Comparison of ENCODE assay signal across 22 cellular contexts in genomic region chr10:43117777-43118583, GRCh38. TPM values are rescaled to one million over a fixed set of nuclear protein-coding genes. Genes with fewer than 3 reads are reported as not detected.
A peak's percentile ranks its signal among the peaks of the same experiment; 100 is the strongest.
DNase-seq lines count a peak whose midpoint lies in the region; ATAC-seq, FAIRE-seq and TF ChIP-seq lines count a peak whose summit lies in the region.
"Had no signal": no experiment of that assay in that cellular context is flagged by ENCODE, and none has a peak within 500 bp of the region (broad histone marks: within the 10 kb centered on the region; RNA-seq: fewer than 3 reads in every experiment).

No MANE protein-coding gene starts in this region.

- DNase-seq in activated naive CD4-positive, alpha-beta T cell treated with anti-CD3 and anti-CD28 coated beads, Interleukin-2, amount 10 ng/mL, durations not matched to agents 7 days and 5 days = no peak
- DNase-seq in activated naive CD4-positive, alpha-beta T cell treated with anti-CD3 and anti-CD28 coated beads for 36 hours = no peak
- DNase-seq in bronchial epithelial cell (ENCODE audit: low read depth) (no peak), neural crest cell (ENCODE audit: low read depth, low spot score) (no peak), urothelium cell line (ENCODE audit: low spot score) (no peak), type B pancreatic cell (ENCODE audit: extremely low spot score, unreplicated experiment) (no peak)
- no peak for DNase-seq in activated T-cell treated with anti-CD3 and anti-CD28 coated beads, Interleukin-2, amount 50 U/mL, for 72 hours
- DNase-seq: C1 segment of cervical spinal cord; DMS53; EL; NCI-H1105; NCI-H2081 treated with DMSO at 0.1 percent for 48 hours; NCI-H510A; NCI-H748 treated with DMSO at 0.1 percent for 48 hours; NK-92 treated with Interleukin-12 subunit alpha and Interleukin-12 subunit beta, amount 100 ng/mL, for 24 hours; Right ventricle myocardium superior had no signal

- CTCF ChIA-PET in activated naive CD4-positive, alpha-beta T cell treated with anti-CD3 and anti-CD28 coated beads, Interleukin-2, amount 10 ng/mL, durations not matched to agents 7 days and 5 days (lab: Charles Lee) = no interaction called here
- CTCF ChIA-PET in activated naive CD4-positive, alpha-beta T cell treated with anti-CD3 and anti-CD28 coated beads for 36 hours (lab: Charles Lee) = no interaction called here

- no peaks in the 10 kb centered on the region for H3K36me3 ChIP-seq in bronchial epithelial cell (ENCODE audit: control insufficient read depth, insufficient read depth, low read length)

- intact Hi-C loops in activated naive CD4-positive, alpha-beta T cell treated with anti-CD3 and anti-CD28 coated beads for 36 hours (cut with micrococcal nuclease) = no loop called here

- peaks cover 13% of the 10 kb centered on the region for H3K27me3 Mint-ChIP-seq in activated naive CD4-positive, alpha-beta T cell treated with anti-CD3 and anti-CD28 coated beads, Interleukin-2, amount 10 ng/mL, durations not matched to agents 7 days and 5 days
- H3K27me3 Mint-ChIP-seq in activated naive CD4-positive, alpha-beta T cell treated with anti-CD3 and anti-CD28 coated beads for 36 hours (ENCODE audit: low read depth) = no peaks in the 10 kb centered on the region
- H3K27me3 Mint-ChIP-seq in neural crest cell (ENCODE audit: low read depth) = no peaks in the 10 kb centered on the region
- H3K27me3 Mint-ChIP-seq in type B pancreatic cell = no peaks in the 10 kb centered on the region
- no peaks in the 10 kb centered on the region for H3K27me3 Mint-ChIP-seq in activated T-cell treated with anti-CD3 and anti-CD28 coated beads, Interleukin-2, amount 50 U/mL, for 72 hours (ENCODE audit: low read depth)

- H3K4me3 Mint-ChIP-seq in activated naive CD4-positive, alpha-beta T cell treated with anti-CD3 and anti-CD28 coated beads, Interleukin-2, amount 10 ng/mL, durations not matched to agents 7 days and 5 days = no peak overlapping the region
- no peak overlapping the region for H3K4me3 Mint-ChIP-seq in activated naive CD4-positive, alpha-beta T cell treated with anti-CD3 and anti-CD28 coated beads for 36 hours
- H3K4me3 Mint-ChIP-seq in neural crest cell = no peak overlapping the region
- H3K4me3 Mint-ChIP-seq in type B pancreatic cell = no peak overlapping the region
- H3K4me3 Mint-ChIP-seq in activated T-cell treated with anti-CD3 and anti-CD28 coated beads, Interleukin-2, amount 50 U/mL, for 72 hours = no peak overlapping the region
- H3K4me3 Mint-ChIP-seq: CD8-positive, alpha-beta memory T cell; GM23338 had no signal

- H3K4me1 Mint-ChIP-seq in activated naive CD4-positive, alpha-beta T cell treated with anti-CD3 and anti-CD28 coated beads, Interleukin-2, amount 10 ng/mL, durations not matched to agents 7 days and 5 days = peaks cover 43% of the 10 kb centered on the region
- peaks cover 16% of the 10 kb centered on the region for H3K4me1 Mint-ChIP-seq in activated naive CD4-positive, alpha-beta T cell treated with anti-CD3 and anti-CD28 coated beads for 36 hours (ENCODE audit: low read depth)
- H3K4me1 Mint-ChIP-seq in neural crest cell (peaks cover 17% of the 10 kb centered on the region), type B pancreatic cell (ENCODE audit: unreplicated experiment) (peaks cover 10% of the 10 kb centered on the region)
- peaks cover 29% of the 10 kb centered on the region for H3K4me1 Mint-ChIP-seq in activated T-cell treated with anti-CD3 and anti-CD28 coated beads, Interleukin-2, amount 50 U/mL, for 72 hours (ENCODE audit: low read depth)
- H3K4me1 Mint-ChIP-seq: GM23338 had no signal

- ATAC-seq in activated T-cell treated with anti-CD3 and anti-CD28 coated beads, Interleukin-2, amount 50 U/mL, for 72 hours (replicated peaks in 1 of 2) = no peak
- ATAC-seq: GM12878, GM23338, HCT116, K562 had no signal

- H3K27me3 ChIP-seq in bronchial epithelial cell (ENCODE audit: control insufficient read depth, insufficient read depth, low read length) = peaks cover 3% of the 10 kb centered on the region

- H3K27ac Mint-ChIP-seq in activated naive CD4-positive, alpha-beta T cell treated with anti-CD3 and anti-CD28 coated beads, Interleukin-2, amount 10 ng/mL, durations not matched to agents 7 days and 5 days = peak overlapping the region; percentile 9
- H3K27ac Mint-ChIP-seq in activated naive CD4-positive, alpha-beta T cell treated with anti-CD3 and anti-CD28 coated beads for 36 hours = no peak overlapping the region
- H3K27ac Mint-ChIP-seq in neural crest cell (ENCODE audit: unreplicated experiment) (peak overlapping the region; percentile 57), type B pancreatic cell (no peak overlapping the region)
- H3K27ac Mint-ChIP-seq in activated T-cell treated with anti-CD3 and anti-CD28 coated beads, Interleukin-2, amount 50 U/mL, for 72 hours = no peak overlapping the region
- H3K27ac Mint-ChIP-seq: GM23338 had no signal

- no peak for TF ChIP-seq CTCF in bronchial epithelial cell (IDR thresholded peaks at IDR 0.05; ENCODE audit: insufficient read depth, low read length, severe bottlenecking)
- TF ChIP-seq CTCF in neural crest cell (conservative IDR thresholded peaks at IDR 0.05) = no peak
- no peak for TF ChIP-seq CTCF in type B pancreatic cell (conservative IDR thresholded peaks at IDR 0.05)

- no peaks in the 10 kb centered on the region for H3K36me3 Mint-ChIP-seq in activated naive CD4-positive, alpha-beta T cell treated with anti-CD3 and anti-CD28 coated beads, Interleukin-2, amount 10 ng/mL, durations not matched to agents 7 days and 5 days
- H3K36me3 Mint-ChIP-seq in activated naive CD4-positive, alpha-beta T cell treated with anti-CD3 and anti-CD28 coated beads for 36 hours (ENCODE audit: low read depth) = no peaks in the 10 kb centered on the region
- H3K36me3 Mint-ChIP-seq in neural crest cell (ENCODE audit: low read depth) = no peaks in the 10 kb centered on the region
- no peaks in the 10 kb centered on the region for H3K36me3 Mint-ChIP-seq in type B pancreatic cell
- H3K36me3 Mint-ChIP-seq in activated T-cell treated with anti-CD3 and anti-CD28 coated beads, Interleukin-2, amount 50 U/mL, for 72 hours (ENCODE audit: insufficient read depth in 2 of 2) = no peaks in the 10 kb centered on the region
- H3K36me3 Mint-ChIP-seq: CD8-positive, alpha-beta memory T cell had no signal

- no peaks in the 10 kb centered on the region for H3K9me3 Mint-ChIP-seq in activated naive CD4-positive, alpha-beta T cell treated with anti-CD3 and anti-CD28 coated beads, Interleukin-2, amount 10 ng/mL, durations not matched to agents 7 days and 5 days
- H3K9me3 Mint-ChIP-seq in activated naive CD4-positive, alpha-beta T cell treated with anti-CD3 and anti-CD28 coated beads for 36 hours = no peaks in the 10 kb centered on the region
- no peaks in the 10 kb centered on the region for H3K9me3 Mint-ChIP-seq in neural crest cell
- no peaks in the 10 kb centered on the region for H3K9me3 Mint-ChIP-seq in type B pancreatic cell
- no peaks in the 10 kb centered on the region for H3K9me3 Mint-ChIP-seq in activated T-cell treated with anti-CD3 and anti-CD28 coated beads, Interleukin-2, amount 50 U/mL, for 72 hours
- H3K9me3 Mint-ChIP-seq: CD8-positive, alpha-beta memory T cell; GM23338 had no signal

- H3K4me3 ChIP-seq in bronchial epithelial cell (ENCODE audit: low read depth, low read length) = no peak overlapping the region
- H3K4me3 ChIP-seq: GM12878, GM23338, K562 had no signal

- FAIRE-seq in bronchial epithelial cell (lab: Jason Lieb, UNC) (peak; percentile 7), urothelium cell line (lab: Jason Lieb, UNC) (peak; percentile 42)
- FAIRE-seq: GM12878, GM19239, K562 had no signal

RNA-seq across cellular contexts. Expression of gene CSGALNACT2, which starts 20.3 kb away (rescaled TPM):
- total RNA-seq in activated naive CD4-positive, alpha-beta T cell treated with anti-CD3 and anti-CD28 coated beads for 36 hours = 10 to 100 TPM; 25.6 to 27.1 TPM
- 15.0 and 17.4 TPM in 2 replicates for total RNA-seq in bronchial epithelial cell
- 13.1 and 14.6 TPM in 2 replicates for total RNA-seq in neural crest cell
- 6.0 and 11.6 TPM in 2 replicates for total RNA-seq in type B pancreatic cell (ENCODE audit: low replicate concordance)
- 10 to 100 TPM; 51.3 to 55.2 TPM for total RNA-seq in activated T-cell treated with anti-CD3 and anti-CD28 coated beads, Interleukin-2, amount 50 U/mL, for 72 hours

RNA-seq across cellular contexts. Expression of gene RET, which starts 41.1 kb away (rescaled TPM):
- under 1 TPM in 1 of 2 experiments, not detected in 1; 0.36 TPM for total RNA-seq in activated naive CD4-positive, alpha-beta T cell treated with anti-CD3 and anti-CD28 coated beads for 36 hours
- 0.26 and 0.53 TPM in 2 replicates for total RNA-seq in bronchial epithelial cell
- total RNA-seq in neural crest cell = 1.6 and 2.5 TPM in 2 replicates
- total RNA-seq in type B pancreatic cell (ENCODE audit: low replicate concordance) = 8.2 and 14.0 TPM in 2 replicates
- under 1 TPM; 0.29 to 0.67 TPM for total RNA-seq in activated T-cell treated with anti-CD3 and anti-CD28 coated beads, Interleukin-2, amount 50 U/mL, for 72 hours
- total RNA-seq: GM12878 had no signal

Comparison
In these comparisons a context has a peak if more than half of its experiments do, and no peak if none do; other contexts are left out.
1. H3K27ac Mint-ChIP-seq: peak in activated naive CD4-positive, alpha-beta T cell treated with anti-CD3 and anti-CD28 coated beads, Interleukin-2, amount 10 ng/mL, durations not matched to agents 7 days and 5 days (single experiment) and neural crest cell (single experiment); none in activated naive CD4-positive, alpha-beta T cell treated with anti-CD3 and anti-CD28 coated beads for 36 hours (single experiment), type B pancreatic cell (single experiment) and activated T-cell treated with anti-CD3 and anti-CD28 coated beads, Interleukin-2, amount 50 U/mL, for 72 hours (single experiment).